ENCODE assay signal across 1 cellular context in the genomic region with DNA sequence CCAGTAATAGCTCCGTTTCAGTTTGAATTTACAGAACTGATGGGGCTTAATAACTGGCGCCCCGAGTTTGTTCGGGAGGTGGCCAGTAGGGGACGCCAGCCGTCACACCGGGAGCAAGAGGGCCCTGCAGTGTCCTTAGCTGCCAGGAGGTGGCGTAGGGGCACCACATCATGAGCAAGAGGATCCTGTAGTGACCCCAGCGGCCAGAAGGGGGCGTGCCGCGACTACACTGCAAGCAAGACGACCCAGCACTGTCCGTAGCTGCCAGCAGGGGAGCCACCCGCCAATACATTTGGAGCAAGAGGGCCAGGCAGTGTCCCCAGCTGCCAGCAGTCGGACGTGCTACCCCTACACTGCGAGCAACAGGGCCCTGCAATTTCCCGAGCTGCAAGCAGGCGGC.
TF ChIP-seq lines count a peak whose summit lies in the region.

No MANE protein-coding gene starts in this region.

TF ChIP-seq in K562, 482 proteins besides CTCF, POLR2A, EP300 and RAD21 (continued from another document):
- TF ChIP-seq, protein P1, sequence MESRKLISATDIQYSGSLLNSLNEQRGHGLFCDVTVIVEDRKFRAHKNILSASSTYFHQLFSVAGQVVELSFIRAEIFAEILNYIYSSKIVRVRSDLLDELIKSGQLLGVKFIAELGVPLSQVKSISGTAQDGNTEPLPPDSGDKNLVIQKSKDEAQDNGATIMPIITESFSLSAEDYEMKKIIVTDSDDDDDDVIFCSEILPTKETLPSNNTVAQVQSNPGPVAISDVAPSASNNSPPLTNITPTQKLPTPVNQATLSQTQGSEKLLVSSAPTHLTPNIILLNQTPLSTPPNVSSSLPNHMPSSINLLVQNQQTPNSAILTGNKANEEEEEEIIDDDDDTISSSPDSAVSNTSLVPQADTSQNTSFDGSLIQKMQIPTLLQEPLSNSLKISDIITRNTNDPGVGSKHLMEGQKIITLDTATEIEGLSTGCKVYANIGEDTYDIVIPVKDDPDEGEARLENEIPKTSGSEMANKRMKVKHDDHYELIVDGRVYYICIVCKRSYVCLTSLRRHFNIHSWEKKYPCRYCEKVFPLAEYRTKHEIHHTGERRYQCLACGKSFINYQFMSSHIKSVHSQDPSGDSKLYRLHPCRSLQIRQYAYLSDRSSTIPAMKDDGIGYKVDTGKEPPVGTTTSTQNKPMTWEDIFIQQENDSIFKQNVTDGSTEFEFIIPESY (CRISPR knock-in tag; IDR thresholded peaks at IDR 0.05), result peak; percentile 72
